ENCODE assay signal across 22 cellular contexts in genomic region chr11:105132716-105133511, GRCh38. TPM values are rescaled to one million over a fixed set of nuclear protein-coding genes. Genes with fewer than 3 reads are reported as not detected.
DNase-seq lines count a peak whose midpoint lies in the region; ATAC-seq, FAIRE-seq and TF ChIP-seq lines count a peak whose summit lies in the region.
"Had no signal": no experiment of that assay in that cellular context is flagged by ENCODE, and none has a peak within 500 bp of the region (broad histone marks: within the 10 kb centered on the region; RNA-seq: fewer than 3 reads in every experiment).

No MANE protein-coding gene starts in this region.

- no peaks in the 10 kb centered on the region for H3K9me3 ChIP-seq in A549
- H3K9me3 ChIP-seq in left ventricle myocardium inferior (replicated peaks) = peaks cover 20% of the 10 kb centered on the region
- H3K9me3 ChIP-seq: body of pancreas had no signal

- intact Hi-C loops in left ventricle myocardium inferior (cut with micrococcal nuclease) = no loop called here

- no peak for TF ChIP-seq CTCF in A549 (IDR thresholded peaks at IDR 0.05)
- no peak for TF ChIP-seq CTCF in astrocyte of the spinal cord (IDR thresholded peaks at IDR 0.05; ENCODE audit: low read depth, low read length)
- no peak for TF ChIP-seq CTCF in fibroblast of villous mesenchyme (IDR thresholded peaks at IDR 0.05; ENCODE audit: insufficient read depth, low read depth, low read length)
- no peak for TF ChIP-seq CTCF in left ventricle myocardium inferior (IDR thresholded peaks at IDR 0.05; ENCODE audit: borderline replicate concordance)

- no peak for TF ChIP-seq POLR2A in A549 (IDR thresholded peaks at IDR 0.05; ENCODE audit: low read length)

- H3K27ac ChIP-seq in A549 (no peak overlapping the region), left ventricle myocardium inferior (replicated peaks) (no peak overlapping the region)
- H3K27ac ChIP-seq: body of pancreas had no signal

- in situ Hi-C loops in astrocyte of the spinal cord (cut with HindIII; ENCODE audit: low sequenced_read_pairs) = no loop called here

- no peak for TF ChIP-seq RAD21 in A549 (conservative IDR thresholded peaks at IDR 0.05 in 1 of 2, IDR thresholded peaks at IDR 0.05 in 1 of 2)

- H3K4me3 ChIP-seq in A549 = no peak overlapping the region
- no peak overlapping the region for H3K4me3 ChIP-seq in astrocyte of the spinal cord (ENCODE audit: low read depth, low read length)
- no peak overlapping the region for H3K4me3 ChIP-seq in fibroblast of villous mesenchyme (ENCODE audit: low read depth, low read length)
- no peak overlapping the region for H3K4me3 ChIP-seq in left ventricle myocardium inferior
- H3K4me3 ChIP-seq: body of pancreas, K562 had no signal

- H3K4me2 ChIP-seq in A549 = 0 out of 3 replicates have a peak overlapping the region, but pooled peaks have one; percentile 21

- no peaks in the 10 kb centered on the region for H3K27me3 ChIP-seq in left ventricle myocardium inferior (ENCODE audit: low read depth)
- H3K27me3 ChIP-seq: body of pancreas had no signal

- no peaks in the 10 kb centered on the region for H3K4me1 ChIP-seq in A549
- H3K4me1 ChIP-seq in left ventricle myocardium inferior = peaks cover 6% of the 10 kb centered on the region
- H3K4me1 ChIP-seq: body of pancreas had no signal

- FAIRE-seq in A549 (lab: Jason Lieb, UNC) = no peak
- FAIRE-seq: K562, small intestine had no signal

- no peak for TF ChIP-seq EP300 in A549 (IDR thresholded peaks at IDR 0.05)

- CTCF ChIA-PET in A549 (lab: Yijun Ruan, JAX) = no interaction called here

- POLR2A ChIA-PET in A549 (lab: Yijun Ruan, JAX) = no interaction called here

- DNase-seq in A549 (ENCODE audit: low read depth in 1 of 2, low spot score in 1 of 2) (peak in 1 of 2 experiments; percentile 14), HT1080 (ENCODE audit: low read depth) (peak; percentile 10), astrocyte of the spinal cord (ENCODE audit: low read depth, low spot score) (peak; percentile 65), fibroblast of villous mesenchyme (ENCODE audit: low read depth) (peak; percentile 78), hypothalamus (lab: John Stamatoyannopoulos, UW) (no peak), left ventricle myocardium inferior (no peak), NCI-H2107 (lab: John Stamatoyannopoulos, UW) (no peak)
- DNase-seq in activated CD4-positive, CD25-positive, alpha-beta regulatory T cell (lab: John Stamatoyannopoulos, UW) = no peak
- DNase-seq: activated naive CD4-positive, alpha-beta T cell; body of pancreas; effector CD8-positive, alpha-beta T cell; kidney glomerular epithelial cell; NCI-H1105; NK-92 treated with Interleukin-12 subunit alpha and Interleukin-12 subunit beta, amount 100 ng/mL, for 24 hours; Right ventricle myocardium superior; small intestine had no signal

- no peaks in the 10 kb centered on the region for H3K36me3 ChIP-seq in left ventricle myocardium inferior

- ATAC-seq in A549 = no peak
- ATAC-seq: activated CD4-positive, CD25-positive, alpha-beta regulatory T cell treated with anti-CD3 and anti-CD28 coated beads, Interleukin-2, amount 50 U/mL, for 24 hours; body of pancreas; K562; stimulated activated memory B cell treated with anti-CD40 and anti-IgM and Interleukin-4, amounts not matched to agents 10 μg/mL and 1 μg/mL and 100 μg/mL, for 72 hours had no signal

- WGBS in A549 (ENCODE audit: missing lambda C conversion rate) = 31% methylated on average over 8 of the region's 8 CpGs

TF ChIP-seq in A549, 52 proteins besides CTCF, POLR2A, EP300 and RAD21:
- TF ChIP-seq KDM1A (IDR thresholded peaks at IDR 0.05; ENCODE audit: low read depth) (no peak), HOXB5 (CRISPR knock-in tag; IDR thresholded peaks at IDR 0.05) (no peak), CEBPB (IDR thresholded peaks at IDR 0.05) (no peak), REST (IDR thresholded peaks at IDR 0.05) (no peak), MYC (IDR thresholded peaks at IDR 0.05; ENCODE audit: borderline replicate concordance, low read length) (no peak), EHF (CRISPR knock-in tag; IDR thresholded peaks at IDR 0.05) (no peak), ZFP36 (IDR thresholded peaks at IDR 0.05; ENCODE audit: borderline replicate concordance, partially characterized antibody) (no peak), HOXB13 (CRISPR knock-in tag; IDR thresholded peaks at IDR 0.05; ENCODE audit: low read depth) (no peak), FOSL2 (IDR thresholded peaks at IDR 0.05) (no peak), FOSL2 (CRISPR knock-in tag; IDR thresholded peaks at IDR 0.05) (no peak; the same call in 1 of the 2 replicates), TFCP2L1 (CRISPR knock-in tag; IDR thresholded peaks at IDR 0.05) (no peak), NR3C1 (IDR thresholded peaks at IDR 0.05) (no peak), CBX8 (IDR thresholded peaks at IDR 0.05) (no peak)

RNA-seq across cellular contexts. Expression of gene CARD18, which starts 6.7 kb away (rescaled TPM):
- polyA plus RNA-seq in A549 (2011; rRNA removed) = not detected in 2 replicates
- polyA plus RNA-seq in A549 (2012; cell fraction: cytosol; rRNA removed) = not detected in 2 replicates
- not detected in 2 replicates for polyA plus RNA-seq in A549 (2012; cell fraction: nucleus; rRNA removed)
- not detected in 3 replicates for polyA plus RNA-seq in A549 (2017; fragmentation: RNase III; extraction: RNeasy Plus Mini Kit Qiagen cat#74134 plus additional on column Dnase treatment)
- polyA minus RNA-seq in A549 (2011; rRNA and poly(A)+ RNA removed) = not detected in 2 replicates
- not detected in 2 replicates for total RNA-seq in HT1080 (2014; rRNA removed; shearing (Covaris generic))
- not detected in 2 replicates for polyA plus RNA-seq in HT1080 (2015; cell fraction: cytosol; rRNA removed)
- polyA plus RNA-seq in HT1080 (2015; cell fraction: nucleus; rRNA removed) = not detected in 2 replicates
- total RNA-seq in fibroblast of villous mesenchyme = under 0.01 and 2.9 TPM in 2 replicates
- 0.63 TPM for total RNA-seq in left ventricle myocardium inferior
- total RNA-seq: A673, body of pancreas, mucosa of gallbladder, omental fat pad had no signal
- polyA plus RNA-seq: small intestine had no signal

Comparison
In these comparisons a context has a peak if more than half of its experiments do, and no peak if none do; other contexts are left out.
1. DNase-seq: peak in HT1080 (single experiment), astrocyte of the spinal cord (single experiment) and fibroblast of villous mesenchyme (single experiment); none in activated CD4-positive, CD25-positive, alpha-beta regulatory T cell (0 of 4), hypothalamus (0 of 51), left ventricle myocardium inferior (single experiment) and NCI-H2107 (single experiment).